Comparison of ENCODE assay signal across 26 cellular contexts in genomic region chr3:47647550-47647949, GRCh38.
DNase-seq lines count a peak whose midpoint lies in the region; ATAC-seq and TF ChIP-seq lines count a peak whose summit lies in the region.
"Had no signal": no experiment of that assay in that cellular context is flagged by ENCODE, and none has a peak within 500 bp of the region (broad histone marks: within the 10 kb centered on the region; RNA-seq: fewer than 3 reads in every experiment).

No MANE protein-coding gene starts in this region.

- H3K4me2 ChIP-seq in H9 (ENCODE audit: insufficient read depth, insufficient read length, low read length) = no peak overlapping the region
- H3K4me2 ChIP-seq: KMS-11, SK-N-SH had no signal

- no peak overlapping the region for H4K5ac ChIP-seq in H9 (ENCODE audit: insufficient read length, low read depth, low read length)

- no peak overlapping the region for H2BK15ac ChIP-seq in H9 (ENCODE audit: low read depth, low read length)

- H3K27ac Mint-ChIP-seq in T-helper 17 cell (peak overlapping the region; percentile 47), H9 (no peak overlapping the region)
- H3K27ac Mint-ChIP-seq in stimulated activated memory B cell treated with anti-CD40 and anti-IgM and Interleukin-4, amounts not matched to agents 10 μg/mL and 1 μg/mL and 100 μg/mL, for 72 hours = peak overlapping the region; percentile 35
- H3K27ac Mint-ChIP-seq: IgD-negative memory B cell had no signal

- no peak overlapping the region for H3K56ac ChIP-seq in H9 (ENCODE audit: insufficient read length, low read depth, low read length)

- no peaks in the 10 kb centered on the region for H3K9me3 Mint-ChIP-seq in stimulated activated memory B cell treated with anti-CD40 and anti-IgM and Interleukin-4, amounts not matched to agents 10 μg/mL and 1 μg/mL and 100 μg/mL, for 72 hours
- no peaks in the 10 kb centered on the region for H3K9me3 Mint-ChIP-seq in H9
- H3K9me3 Mint-ChIP-seq: IgD-negative memory B cell had no signal

- H3K23ac ChIP-seq in H9 (ENCODE audit: insufficient read length, low read depth, low read length) = no peak overlapping the region

- intact Hi-C loops in heart left ventricle (cut with DNase I) = no loop called here
- intact Hi-C loops in Right ventricle myocardium inferior (cut with DNase I) = no loop called here
- intact Hi-C loops in left lung (cut with DNase I) = no loop called here

- no peak overlapping the region for H2BK120ac ChIP-seq in H9 (ENCODE audit: low read depth, low read length, poor library complexity, severe bottlenecking)

- H2AK5ac ChIP-seq in H9 (ENCODE audit: insufficient read length, low read length) = no peak overlapping the region

- no peak for DNase-seq in heart left ventricle
- DNase-seq in Right ventricle myocardium inferior (ENCODE audit: missing footprints) = no peak
- DNase-seq in T-helper 17 cell = no peak
- no peak for DNase-seq in left lung
- DNase-seq in NCI-H128 (lab: John Stamatoyannopoulos, UW; ENCODE audit: unreplicated experiment) = no peak
- DNase-seq in H9 = no peak
- DNase-seq: 8988T, Calu3, DMS153, DND-41, GOT3, HCEC 1CT, NCI-H1048, NCI-H1417 treated with DMSO at 0.1 percent for 48 hours, NCI-H1694 treated with DMSO at 0.1 percent for 48 hours, NCI-H2081, NCI-H2227 treated with DMSO at 0.1 percent for 48 hours, NCI-H526 treated with DMSO at 0.1 percent for 48 hours, SIG-M5, SK-N-SH had no signal

- H3K79me1 ChIP-seq in H9 (ENCODE audit: insufficient read depth, low read depth, low read length, poor library complexity, severe bottlenecking) = peaks cover 12% of the 10 kb centered on the region

- no peaks in the 10 kb centered on the region for H3K27me3 ChIP-seq in heart left ventricle
- H3K27me3 ChIP-seq in left lung = no peaks in the 10 kb centered on the region
- H3K27me3 ChIP-seq in H9 (ENCODE audit: insufficient read depth, low read length) = no peaks in the 10 kb centered on the region

- H3K4me1 ChIP-seq in heart left ventricle = peaks cover 0 to 8% (median 0%) of the 10 kb centered on the region in 12 donors
- H3K4me1 ChIP-seq in left lung = peaks cover 0 to 5% of the 10 kb centered on the region in 2 donors
- no peaks in the 10 kb centered on the region for H3K4me1 ChIP-seq in H9 (ENCODE audit: insufficient read depth, low read length)

- H3K27me3 Mint-ChIP-seq in T-helper 17 cell (no peaks in the 10 kb centered on the region), H9 (ENCODE audit: low read depth) (no peaks in the 10 kb centered on the region)
- H3K27me3 Mint-ChIP-seq in stimulated activated memory B cell treated with anti-CD40 and anti-IgM and Interleukin-4, amounts not matched to agents 10 μg/mL and 1 μg/mL and 100 μg/mL, for 72 hours = no peaks in the 10 kb centered on the region
- H3K27me3 Mint-ChIP-seq: IgD-negative memory B cell had no signal

- H3K36me3 Mint-ChIP-seq in T-helper 17 cell (ENCODE audit: low read depth) (peaks cover 2% of the 10 kb centered on the region), H9 (ENCODE audit: insufficient read depth in 1 of 3, low read depth in 3 of 3) (peaks cover 13 to 50% (median 48%) of the 10 kb centered on the region in 3 experiments; a peak in 6 of 7 replicates)
- peaks cover 41% of the 10 kb centered on the region for H3K36me3 Mint-ChIP-seq in stimulated activated memory B cell treated with anti-CD40 and anti-IgM and Interleukin-4, amounts not matched to agents 10 μg/mL and 1 μg/mL and 100 μg/mL, for 72 hours

- no peak overlapping the region for H2AFZ ChIP-seq in H9 (ENCODE audit: low read length)

- H3K4me3 Mint-ChIP-seq in T-helper 17 cell (no peak overlapping the region), H9 (no peak overlapping the region)
- no peak overlapping the region for H3K4me3 Mint-ChIP-seq in stimulated activated memory B cell treated with anti-CD40 and anti-IgM and Interleukin-4, amounts not matched to agents 10 μg/mL and 1 μg/mL and 100 μg/mL, for 72 hours
- H3K4me3 Mint-ChIP-seq: IgD-negative memory B cell had no signal

- H2BK12ac ChIP-seq in H9 (ENCODE audit: insufficient read length, low read depth, low read length) = no peak overlapping the region

- peaks cover 0 to 25% (median 18%) of the 10 kb centered on the region in 9 donors for H3K36me3 ChIP-seq in heart left ventricle
- H3K36me3 ChIP-seq in left lung = peaks cover 0 to 16% of the 10 kb centered on the region in 2 donors

- H2BK20ac ChIP-seq in H9 (ENCODE audit: low read depth, low read length, poor library complexity, severe bottlenecking) = no peak overlapping the region

- H3K4me1 Mint-ChIP-seq in T-helper 17 cell = peaks cover 10% of the 10 kb centered on the region
- peaks cover 5% of the 10 kb centered on the region for H3K4me1 Mint-ChIP-seq in stimulated activated memory B cell treated with anti-CD40 and anti-IgM and Interleukin-4, amounts not matched to agents 10 μg/mL and 1 μg/mL and 100 μg/mL, for 72 hours
- H3K4me1 Mint-ChIP-seq in H9 = no peaks in the 10 kb centered on the region

- ATAC-seq in heart left ventricle (peak in 3 of 4 donors; percentile 52 to 63 (median 61)), Right ventricle myocardium inferior (no peak), T-helper 17 cell (no peak), left lung (peak; percentile 23), GM21619 (IDR thresholded peaks at IDR 0.05; ENCODE audit: unreplicated experiment) (no peak)
- ATAC-seq in stimulated activated memory B cell treated with anti-CD40 and anti-IgM and Interleukin-4, amounts not matched to agents 10 μg/mL and 1 μg/mL and 100 μg/mL, for 72 hours = no peak
- ATAC-seq: Panc1 had no signal

- no peak overlapping the region for H4K8ac ChIP-seq in H9 (replicated peaks; ENCODE audit: insufficient read length, low read depth, low read length)

- 78 to 84% (median 82%) methylated on average over 2 of the region's 2 CpGs for WGBS in heart left ventricle, 4 donors
- WGBS in H9 (ENCODE audit: extremely low coverage, insufficient read length, low lambda C conversion rate) = no CpG with 5 or more reads among the region's 2 CpGs

- H2BK5ac ChIP-seq in H9 (ENCODE audit: insufficient read length, low read length) = no peak overlapping the region

- H3K9me3 ChIP-seq in heart left ventricle (no peaks in the 10 kb centered on the region), T-helper 17 cell (ENCODE audit: control insufficient read depth, low read length, poor library complexity, severe bottlenecking) (no peaks in the 10 kb centered on the region), left lung (no peaks in the 10 kb centered on the region), H9 (ENCODE audit: control insufficient read depth, low read depth, low read length) (no peaks in the 10 kb centered on the region)
- H3K9me3 ChIP-seq: SK-N-SH had no signal

- H3K18ac ChIP-seq in H9 (ENCODE audit: insufficient read length, low read depth, low read length) = no peak overlapping the region

- H3K14ac ChIP-seq in H9 (ENCODE audit: insufficient read depth, low read length) = no peak overlapping the region

- H3K9ac ChIP-seq in H9 (ENCODE audit: extremely low read depth, insufficient read length, low read length) = no peak overlapping the region
- H3K9ac ChIP-seq: KMS-11, SK-N-SH had no signal

- no peak overlapping the region for H3K4me3 ChIP-seq in heart left ventricle
- no peak overlapping the region for H3K4me3 ChIP-seq in left lung

- TF ChIP-seq CTCF in heart left ventricle (IDR thresholded peaks at IDR 0.05) = no peak
- TF ChIP-seq CTCF in left lung (IDR thresholded peaks at IDR 0.05) = no peak
- TF ChIP-seq CTCF in H9 (conservative IDR thresholded peaks at IDR 0.05) = no peak

- H4K20me1 ChIP-seq in H9 (ENCODE audit: control insufficient read depth, insufficient read depth, insufficient read length) = no peaks in the 10 kb centered on the region

- H3K79me2 ChIP-seq in H9 (ENCODE audit: insufficient read depth, low read length) = peaks cover 4% of the 10 kb centered on the region; the same call in 1 of the 2 replicates

- TF ChIP-seq POLR2A in heart left ventricle (IDR thresholded peaks at IDR 0.05) = no peak

- H3T11ph ChIP-seq in H9 (ENCODE audit: low read length) = no peak overlapping the region

- H3K4ac ChIP-seq in H9 (ENCODE audit: low read depth, low read length) = no peak overlapping the region

- H4K91ac ChIP-seq in H9 (ENCODE audit: insufficient read length, low read depth, low read length) = no peak overlapping the region

- no peaks in the 10 kb centered on the region for H3K23me2 ChIP-seq in H9 (ENCODE audit: insufficient read length, low read depth, low read length, poor library complexity, severe bottlenecking)

- no peak overlapping the region for H3K27ac ChIP-seq in heart left ventricle
- H3K27ac ChIP-seq in left lung = peak overlapping the region in 1 of 2 donors; percentile 28
- H3K27ac ChIP-seq in H9 (ENCODE audit: insufficient read length, low read depth, low read length) = no peak overlapping the region
- H3K27ac ChIP-seq: KMS-11, RWPE1 had no signal

Comparison
In these comparisons a context has a peak if more than half of its experiments do, and no peak if none do; other contexts are left out.
1. ATAC-seq: peak in heart left ventricle (3 of 4) and left lung (single experiment); none in Right ventricle myocardium inferior (single experiment), T-helper 17 cell (single experiment), stimulated activated memory B cell treated with anti-CD40 and anti-IgM and Interleukin-4, amounts not matched to agents 10 μg/mL and 1 μg/mL and 100 μg/mL, for 72 hours (single experiment) and GM21619 (single experiment).
2. H3K27ac Mint-ChIP-seq: peak in T-helper 17 cell (single experiment) and stimulated activated memory B cell treated with anti-CD40 and anti-IgM and Interleukin-4, amounts not matched to agents 10 μg/mL and 1 μg/mL and 100 μg/mL, for 72 hours (single experiment); none in H9 (0 of 3).